In the genomic region with DNA sequence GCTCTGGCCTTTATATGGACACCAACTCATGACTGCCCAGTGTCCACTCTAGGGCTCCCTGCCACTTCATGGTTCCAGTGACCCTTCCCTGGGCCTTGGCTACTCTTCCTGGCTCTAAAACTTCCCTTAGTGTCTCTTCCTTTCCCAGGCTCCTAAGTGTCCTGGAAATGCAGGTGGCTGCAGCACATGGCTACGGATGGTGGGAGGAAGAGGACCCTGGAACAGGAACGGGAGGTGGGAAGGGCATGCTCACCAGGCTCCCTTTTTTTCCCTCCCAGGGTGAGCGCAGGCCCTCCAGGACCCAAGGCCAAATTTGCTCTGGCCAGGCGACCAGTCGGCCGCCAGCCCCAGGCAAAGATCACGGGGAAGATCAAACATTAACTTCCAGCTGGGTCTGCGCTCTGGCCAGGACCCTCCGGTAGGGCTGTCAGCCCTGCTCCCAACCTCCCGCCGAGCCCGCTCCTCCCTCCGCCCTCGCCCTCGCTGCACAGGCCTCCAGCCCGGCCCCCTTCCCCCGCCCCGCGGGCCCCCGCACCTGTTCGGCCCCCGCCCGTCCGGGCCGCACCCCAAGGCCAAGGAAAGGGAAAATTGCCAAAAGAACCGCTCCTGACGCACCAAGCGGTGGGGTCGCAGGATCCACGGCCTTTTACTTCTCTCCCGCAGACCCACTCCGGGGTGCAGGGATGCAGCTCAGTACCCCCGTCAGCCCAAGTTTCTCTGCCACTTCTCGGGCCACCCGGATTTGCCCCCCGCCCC, we compare ENCODE assay signal across 8 cellular contexts.
A peak's percentile ranks its signal among the peaks of the same experiment; 100 is the strongest.
DNase-seq lines count a peak whose midpoint lies in the region; ATAC-seq and TF ChIP-seq lines count a peak whose summit lies in the region.

No MANE protein-coding gene starts in this region.

- no peak for ATAC-seq in GM21381 (IDR thresholded peaks at IDR 0.05; ENCODE audit: unreplicated experiment)

- no peak for TF ChIP-seq CTCF in HFF-Myc (IDR thresholded peaks at IDR 0.05; ENCODE audit: low read depth, low read length, missing control alignments)

- no peak for DNase-seq in HFF-Myc (ENCODE audit: extremely low read depth, low read depth)
- peak; percentile 38 for DNase-seq in activated naive CD4-positive, alpha-beta T cell treated with anti-CD3 and anti-CD28 coated beads, Interleukin-2, amount 50 U/mL, for 16 hours
- DNase-seq in iPS-NIHi7 (ENCODE audit: extremely low spot score) = peak; percentile 80
- peak; percentile 20 to 35 for DNase-seq in stimulated activated CD4-positive, alpha-beta T cell treated with anti-CD3 and anti-CD28 coated beads, Interleukin-2, amount 100 ng/mL, for 24 hours
- no peak for DNase-seq in RKO (ENCODE audit: low spot score)
- DNase-seq in activated gamma-delta T cell (lab: John Stamatoyannopoulos, UW) = no peak
- DNase-seq in NOMO-1 treated with DMSO at 0.1 percent for 48 hours (lab: John Stamatoyannopoulos, UW; ENCODE audit: unreplicated experiment) = no peak

- H3K4me3 ChIP-seq in HFF-Myc (replicated peaks; ENCODE audit: low read depth, low read length) = peak overlapping the region; percentile 36

Comparison
In these comparisons a context has a peak if more than half of its experiments do, and no peak if none do; other contexts are left out.
1. DNase-seq: peak in activated naive CD4-positive, alpha-beta T cell treated with anti-CD3 and anti-CD28 coated beads, Interleukin-2, amount 50 U/mL, for 16 hours (single experiment), iPS-NIHi7 (single experiment) and stimulated activated CD4-positive, alpha-beta T cell treated with anti-CD3 and anti-CD28 coated beads, Interleukin-2, amount 100 ng/mL, for 24 hours (2 of 2); none in HFF-Myc (single experiment), RKO (single experiment), activated gamma-delta T cell (single experiment) and NOMO-1 treated with DMSO at 0.1 percent for 48 hours (single experiment).